In the genomic region with DNA sequence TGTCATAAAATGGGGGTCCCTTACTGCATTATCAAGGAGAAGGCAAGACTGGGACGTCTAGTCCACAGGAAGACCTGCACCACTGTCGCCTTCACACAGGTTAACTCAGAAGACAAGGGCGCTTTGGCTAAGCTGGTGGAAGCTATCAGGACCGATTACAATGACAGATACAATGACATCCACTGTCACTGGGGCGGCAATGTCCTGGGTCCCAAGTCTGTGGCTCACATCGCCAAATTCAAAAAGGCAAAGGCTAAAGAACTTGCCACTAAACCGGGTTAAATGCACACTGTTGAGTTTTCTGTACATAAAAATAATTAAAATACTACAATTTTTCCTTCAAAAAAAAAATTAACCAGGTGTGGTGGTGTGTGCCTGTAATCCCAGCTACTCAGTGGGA, we compare ENCODE assay signal across 14 cellular contexts. TPM values are rescaled to one million over a fixed set of nuclear protein-coding genes. Genes with fewer than 3 reads are reported as not detected.
A peak's percentile ranks its signal among the peaks of the same experiment; 100 is the strongest.
DNase-seq lines count a peak whose midpoint lies in the region; ATAC-seq and TF ChIP-seq lines count a peak whose summit lies in the region.
"Had no signal": no experiment of that assay in that cellular context is flagged by ENCODE, and none has a peak within 500 bp of the region (broad histone marks: within the 10 kb centered on the region; RNA-seq: fewer than 3 reads in every experiment).

No MANE protein-coding gene starts in this region.

- no peaks in the 10 kb centered on the region for H3K27me3 Mint-ChIP-seq in natural killer cell treated with Interleukin-12 subunit alpha and Interleukin-12 subunit beta and Interleukin-15 and Interleukin-18, amount 100 ng/mL, for 72 hours
- H3K27me3 Mint-ChIP-seq in natural killer cell (ENCODE audit: low read depth in 2 of 2), result no peaks in the 10 kb centered on the region
- H3K27me3 Mint-ChIP-seq: B cell; CD4-positive, alpha-beta T cell had no signal

- H3K9me3 Mint-ChIP-seq in natural killer cell treated with Interleukin-12 subunit alpha and Interleukin-12 subunit beta and Interleukin-15 and Interleukin-18, amount 100 ng/mL, for 72 hours, result no peaks in the 10 kb centered on the region
- no peaks in the 10 kb centered on the region for H3K9me3 Mint-ChIP-seq in natural killer cell
- H3K9me3 Mint-ChIP-seq: CD4-positive, alpha-beta T cell; CD8-positive, alpha-beta T cell had no signal

- peaks cover 0 to 17% of the 10 kb centered on the region in 2 donors for H3K4me1 Mint-ChIP-seq in natural killer cell treated with Interleukin-12 subunit alpha and Interleukin-12 subunit beta and Interleukin-15 and Interleukin-18, amount 100 ng/mL, for 72 hours (ENCODE audit: low read depth in 2 of 2)
- peaks cover 0 to 6% of the 10 kb centered on the region in 2 donors for H3K4me1 Mint-ChIP-seq in natural killer cell
- H3K4me1 Mint-ChIP-seq: B cell had no signal

- no peak overlapping the region for H3K4me3 Mint-ChIP-seq in natural killer cell treated with Interleukin-12 subunit alpha and Interleukin-12 subunit beta and Interleukin-15 and Interleukin-18, amount 100 ng/mL, for 72 hours
- no peak overlapping the region for H3K4me3 Mint-ChIP-seq in natural killer cell
- H3K4me3 Mint-ChIP-seq: B cell; CD4-positive, alpha-beta T cell; CD8-positive, alpha-beta T cell had no signal

- no peak for ATAC-seq in natural killer cell treated with Interleukin-12 subunit alpha and Interleukin-12 subunit beta and Interleukin-15 and Interleukin-18, amount 100 ng/mL, for 72 hours
- ATAC-seq in natural killer cell (no peak), sciatic nerve (no peak), GM21723 (IDR thresholded peaks at IDR 0.05; ENCODE audit: unreplicated experiment) (no peak)
- ATAC-seq: A549; CD8-positive, alpha-beta T cell had no signal

- no peak overlapping the region for H3K27ac Mint-ChIP-seq in natural killer cell treated with Interleukin-12 subunit alpha and Interleukin-12 subunit beta and Interleukin-15 and Interleukin-18, amount 100 ng/mL, for 72 hours
- no peak overlapping the region for H3K27ac Mint-ChIP-seq in natural killer cell
- H3K27ac Mint-ChIP-seq: B cell; CD4-positive, alpha-beta T cell; CD8-positive, alpha-beta T cell had no signal

- TF ChIP-seq CTCF in natural killer cell (IDR thresholded peaks at IDR 0.05), result no peak

- no peaks in the 10 kb centered on the region for H3K36me3 Mint-ChIP-seq in natural killer cell treated with Interleukin-12 subunit alpha and Interleukin-12 subunit beta and Interleukin-15 and Interleukin-18, amount 100 ng/mL, for 72 hours
- H3K36me3 Mint-ChIP-seq in natural killer cell, result no peaks in the 10 kb centered on the region
- H3K36me3 Mint-ChIP-seq: CD8-positive, alpha-beta T cell had no signal

- peak; percentile 46 for DNase-seq in natural killer cell treated with Interleukin-12 subunit alpha and Interleukin-12 subunit beta and Interleukin-15 and Interleukin-18, amount 100 ng/mL, for 72 hours (ENCODE audit: low spot score)
- DNase-seq in natural killer cell (no peak), sciatic nerve (ENCODE audit: low spot score) (peak; percentile 28), cardiac septum (ENCODE audit: low spot score) (no peak)
- DNase-seq: AML-193; Caco-2; Calu3; CD4-positive, alpha-beta T cell; CD8-positive, alpha-beta T cell; DMS79 treated with DMSO at 0.1 percent for 48 hours; GF-D8 had no signal

- intact Hi-C loops in natural killer cell (cut with micrococcal nuclease), result no loop called here
- intact Hi-C loops in sciatic nerve (cut with DNase I), result no loop called here
- intact Hi-C loops in cardiac septum (cut with DNase I), result no loop called here

RNA-seq across cellular contexts. Expression of gene RASSF5, which starts 22.1 kb away (rescaled TPM):
- total RNA-seq in natural killer cell treated with Interleukin-12 subunit alpha and Interleukin-12 subunit beta and Interleukin-15 and Interleukin-18, amount 100 ng/mL, for 72 hours, result 100 to 1,000 TPM; 178 to 260 TPM
- total RNA-seq in natural killer cell, result 100 to 1,000 TPM; 231 to 333 (median 279) TPM
- 53.0 TPM for total RNA-seq in sciatic nerve
- total RNA-seq in cardiac septum, result 15.5 TPM

RNA-seq across cellular contexts. Expression of gene IKBKE, which starts 59.1 kb away (rescaled TPM):
- total RNA-seq in natural killer cell treated with Interleukin-12 subunit alpha and Interleukin-12 subunit beta and Interleukin-15 and Interleukin-18, amount 100 ng/mL, for 72 hours, result 10 to 100 TPM; 50.8 to 53.3 TPM
- total RNA-seq in natural killer cell (10 to 100 TPM; 31.6 to 34.6 (median 32.2) TPM), sciatic nerve (4.1 TPM), cardiac septum (0.97 TPM)

Comparison
In these comparisons a context has a peak if more than half of its experiments do, and no peak if none do; other contexts are left out.
1. DNase-seq: peak in natural killer cell treated with Interleukin-12 subunit alpha and Interleukin-12 subunit beta and Interleukin-15 and Interleukin-18, amount 100 ng/mL, for 72 hours (single experiment) and sciatic nerve (single experiment); none in natural killer cell (single experiment) and cardiac septum (single experiment).